8 cellular contexts compared by ENCODE assay signal in the genomic region with DNA sequence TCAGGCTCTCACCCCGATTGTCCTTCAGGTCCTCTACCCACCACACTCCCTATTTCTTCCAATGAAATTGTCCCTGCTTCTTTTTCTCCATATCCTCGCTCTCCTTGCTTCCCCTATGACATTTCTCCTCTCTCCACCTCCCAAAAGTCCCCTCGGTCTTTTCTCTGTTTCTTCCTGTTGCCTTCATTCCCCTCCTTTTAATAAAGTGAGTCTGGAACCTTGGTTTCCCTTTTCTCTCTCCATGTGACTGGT. TPM values are rescaled to one million over a fixed set of nuclear protein-coding genes. Genes with fewer than 3 reads are reported as not detected.
DNase-seq lines count a peak whose midpoint lies in the region; ATAC-seq and TF ChIP-seq lines count a peak whose summit lies in the region.

No MANE protein-coding gene starts in this region.

- H3K4me3 Mint-ChIP-seq in CD8-positive, alpha-beta T cell: peak overlapping the region; percentile 97
- H3K4me3 Mint-ChIP-seq in mesothelial cell of epicardium: peak overlapping the region; percentile 92

- H3K79me1 ChIP-seq in IMR-90 (ENCODE audit: low read depth in 1 of 2, low read length in 2 of 2): peaks cover 12 to 51% of the 10 kb centered on the region in 2 experiments

- peak overlapping the region; percentile 85 for H3K4me2 ChIP-seq in IMR-90 (ENCODE audit: low read depth, low read length)

- H2BK120ac ChIP-seq in IMR-90 (ENCODE audit: low read depth, low read length): peak overlapping the region; percentile 66

- H3K4me1 ChIP-seq in CD8-positive, alpha-beta T cell (ENCODE audit: insufficient read depth, low read length): peaks cover 21% of the 10 kb centered on the region
- H3K4me1 ChIP-seq in IMR-90 (ENCODE audit: control insufficient read depth, insufficient read depth, low read length): peaks cover 9% of the 10 kb centered on the region

- peak overlapping the region; percentile 86 for H2BK5ac ChIP-seq in IMR-90 (ENCODE audit: low read depth, low read length, poor library complexity, severe bottlenecking)

- H3K9ac ChIP-seq in IMR-90 (ENCODE audit: low read depth, low read length): peak overlapping the region; percentile 95

- POLR2A ChIA-PET in CD8-positive, alpha-beta T cell (lab: Charles Lee): no interaction called here
- POLR2A ChIA-PET in IMR-90 (lab: Charles Lee; ENCODE audit: unreplicated experiment): no interaction called here

- peak overlapping the region; percentile 99 to 100 for H4K8ac ChIP-seq in IMR-90 (ENCODE audit: low read depth in 2 of 2, low read length in 2 of 2)

- H3K18ac ChIP-seq in IMR-90 (ENCODE audit: low read depth, low read length): peak overlapping the region; percentile 90

- 8% methylated on average over 3 of the region's 3 CpGs; no CpG with 5 or more reads in 1 of the 2 experiments for WGBS in IMR-90 (ENCODE audit: extremely low coverage in 2 of 2, insufficient read length in 1 of 2), 2 experiments

- dilution Hi-C loops in IMR-90 (cut with HindIII; ENCODE audit: low sequenced_read_pairs, unreplicated experiment): no loop called here

- peak overlapping the region; percentile 95 for H2AK5ac ChIP-seq in IMR-90 (ENCODE audit: low read depth, low read length)

- H3K9me3 Mint-ChIP-seq in CD8-positive, alpha-beta T cell: no peaks in the 10 kb centered on the region
- H3K9me3 Mint-ChIP-seq in mesothelial cell of epicardium: no peaks in the 10 kb centered on the region

- peak overlapping the region; percentile 99 for H3K4ac ChIP-seq in IMR-90 (ENCODE audit: low read depth, low read length)

- peak overlapping the region; percentile 99 for H3K23ac ChIP-seq in IMR-90 (ENCODE audit: low read depth, low read length)

- TF ChIP-seq CTCF in CD8-positive, alpha-beta T cell (IDR thresholded peaks at IDR 0.05): no peak
- no peak for TF ChIP-seq CTCF in IMR-90 (conservative IDR thresholded peaks at IDR 0.05; ENCODE audit: low read depth, low read length)
- no peak for TF ChIP-seq CTCF in cardiac fibroblast (IDR thresholded peaks at IDR 0.05; ENCODE audit: low read depth, low read length)
- no peak for TF ChIP-seq CTCF in mesothelial cell of epicardium (IDR thresholded peaks at IDR 0.05; ENCODE audit: unreplicated experiment)

- H3K36me3 ChIP-seq in CD8-positive, alpha-beta T cell (ENCODE audit: insufficient read depth, low read length): peaks cover 18% of the 10 kb centered on the region
- H3K36me3 ChIP-seq in IMR-90 (ENCODE audit: control insufficient read depth, insufficient read depth, low read length): peaks cover 19% of the 10 kb centered on the region

- no peaks in the 10 kb centered on the region for H3K27me3 ChIP-seq in CD8-positive, alpha-beta T cell (ENCODE audit: insufficient read depth, low read length)
- peaks cover 9% of the 10 kb centered on the region for H3K27me3 ChIP-seq in IMR-90 (ENCODE audit: control insufficient read depth, insufficient read depth, low read length)

- H4K5ac ChIP-seq in IMR-90 (ENCODE audit: low read depth, low read length): peak overlapping the region; percentile 98

- DNase-seq in CD8-positive, alpha-beta T cell: no peak
- DNase-seq in IMR-90 (no peak), cardiac fibroblast (ENCODE audit: low read depth in 2 of 2) (peak in 1 of 2 donors; percentile 21), mesothelial cell of epicardium (ENCODE audit: low spot score in 2 of 2, unreplicated experiment in 2 of 2) (no peak), NCI-H1105 (lab: John Stamatoyannopoulos, UW) (no peak), DMS 273 (lab: John Stamatoyannopoulos, UW; ENCODE audit: unreplicated experiment) (no peak)
- DNase-seq in stimulated activated CD8-positive, alpha-beta memory T cell treated with anti-CD3 and anti-CD28 coated beads, Interleukin-4, amount 100 ng/mL, for 48 hours: no peak
- no peak for DNase-seq in stimulated activated CD4-positive, alpha-beta T cell treated with anti-CD3 and anti-CD28 coated beads, Interleukin-4, amount 100 ng/mL, for 24 hours

- ATAC-seq in CD8-positive, alpha-beta T cell: no peak
- peak; percentile 1 for ATAC-seq in IMR-90 (ENCODE audit: low read depth)

- no peak for TF ChIP-seq POLR2A in IMR-90 (IDR thresholded peaks at IDR 0.05; ENCODE audit: low read depth, low read length)

- CTCF ChIA-PET in CD8-positive, alpha-beta T cell (lab: Charles Lee): no interaction called here
- CTCF ChIA-PET in IMR-90 (lab: Yijun Ruan, JAX): no interaction called here

- intact Hi-C loops in CD8-positive, alpha-beta T cell (cut with DNase I, micrococcal nuclease): loop anchor here (1.0 to 10.0 kb wide), 6 partner anchors 57 to 1650 kb away; a partner anchor contains a TSS
- intact Hi-C loops in IMR-90 (cut with micrococcal nuclease): no loop called here

- no peak overlapping the region for H2BK20ac ChIP-seq in IMR-90 (ENCODE audit: low read depth, low read length)

- H3K14ac ChIP-seq in IMR-90 (replicated peaks; ENCODE audit: low read depth, low read length): peak overlapping the region; percentile 100

- H3K9me1 ChIP-seq in IMR-90 (ENCODE audit: insufficient read depth, low read length): peaks cover 25% of the 10 kb centered on the region

- H3K56ac ChIP-seq in IMR-90 (ENCODE audit: extremely low read depth, insufficient read depth, low read length): peak overlapping the region; percentile 90

- peak overlapping the region; percentile 99 for H3K27ac Mint-ChIP-seq in CD8-positive, alpha-beta T cell
- peak overlapping the region; percentile 100 for H3K27ac Mint-ChIP-seq in mesothelial cell of epicardium

- H3K9me3 ChIP-seq in CD8-positive, alpha-beta T cell (ENCODE audit: low read length): no peaks in the 10 kb centered on the region
- H3K9me3 ChIP-seq in IMR-90 (ENCODE audit: control insufficient read depth, insufficient read depth, low read length): no peaks in the 10 kb centered on the region

- BruUV-seq in IMR-90 (replicated peaks; lab: Mats Ljungman, UMichigan): no TSS peak

- H4K20me1 ChIP-seq in IMR-90 (ENCODE audit: insufficient read depth, low read length): peaks cover 37% of the 10 kb centered on the region

- peak overlapping the region; percentile 72 for H3K4me3 ChIP-seq in CD8-positive, alpha-beta T cell (ENCODE audit: low read depth, low read length)
- peak overlapping the region; percentile 75 for H3K4me3 ChIP-seq in IMR-90 (ENCODE audit: insufficient read depth, low read depth, low read length)
- H3K4me3 ChIP-seq in cardiac fibroblast (replicated peaks in 1 of 2; ENCODE audit: low read depth in 2 of 2, low read length in 2 of 2): peak overlapping the region; percentile 74 to 76

- in situ Hi-C loops in IMR-90 (cut with MboI; ENCODE audit: low sequenced_read_pairs): no loop called here

- peak overlapping the region; percentile 94 for H2AFZ ChIP-seq in IMR-90 (replicated peaks; ENCODE audit: low read length, poor library complexity)

- no peak overlapping the region for H2BK15ac ChIP-seq in IMR-90 (ENCODE audit: low read depth, low read length)

- peak overlapping the region; percentile 94 for H3K27ac ChIP-seq in CD8-positive, alpha-beta T cell (ENCODE audit: low read depth, low read length)
- peak overlapping the region; percentile 92 for H3K27ac ChIP-seq in IMR-90 (ENCODE audit: insufficient read depth, low read length)

- H3K27me3 Mint-ChIP-seq in CD8-positive, alpha-beta T cell (ENCODE audit: low read depth): no peaks in the 10 kb centered on the region
- peaks cover 11% of the 10 kb centered on the region for H3K27me3 Mint-ChIP-seq in mesothelial cell of epicardium (ENCODE audit: low read depth)

- H3K36me3 Mint-ChIP-seq in CD8-positive, alpha-beta T cell: peaks cover 33% of the 10 kb centered on the region
- H3K36me3 Mint-ChIP-seq in mesothelial cell of epicardium: peaks cover 7% of the 10 kb centered on the region

- peaks cover 37% of the 10 kb centered on the region for H3K4me1 Mint-ChIP-seq in CD8-positive, alpha-beta T cell (ENCODE audit: low read depth)
- peaks cover 37% of the 10 kb centered on the region for H3K4me1 Mint-ChIP-seq in mesothelial cell of epicardium

- TF ChIP-seq RAD21 in IMR-90 (IDR thresholded peaks at IDR 0.05; ENCODE audit: low read length): no peak

- peak overlapping the region; percentile 98 for H4K91ac ChIP-seq in IMR-90 (ENCODE audit: insufficient read depth, low read depth, low read length)

- peak overlapping the region; percentile 96 for H2AK9ac ChIP-seq in IMR-90 (replicated peaks; ENCODE audit: low read depth, low read length, poor library complexity)

TF ChIP-seq in IMR-90, 13 proteins besides CTCF, POLR2A, EP300 and RAD21 (continues in another document):
- TF ChIP-seq RCOR1 (IDR thresholded peaks at IDR 0.05; ENCODE audit: insufficient replicate concordance, low read length): no peak
- TF ChIP-seq MAZ (IDR thresholded peaks at IDR 0.05; ENCODE audit: borderline replicate concordance, low read depth, low read length): no peak
- no peak for TF ChIP-seq MXI1 (IDR thresholded peaks at IDR 0.05; ENCODE audit: borderline replicate concordance, low read depth, low read length)
- TF ChIP-seq, protein P1, sequence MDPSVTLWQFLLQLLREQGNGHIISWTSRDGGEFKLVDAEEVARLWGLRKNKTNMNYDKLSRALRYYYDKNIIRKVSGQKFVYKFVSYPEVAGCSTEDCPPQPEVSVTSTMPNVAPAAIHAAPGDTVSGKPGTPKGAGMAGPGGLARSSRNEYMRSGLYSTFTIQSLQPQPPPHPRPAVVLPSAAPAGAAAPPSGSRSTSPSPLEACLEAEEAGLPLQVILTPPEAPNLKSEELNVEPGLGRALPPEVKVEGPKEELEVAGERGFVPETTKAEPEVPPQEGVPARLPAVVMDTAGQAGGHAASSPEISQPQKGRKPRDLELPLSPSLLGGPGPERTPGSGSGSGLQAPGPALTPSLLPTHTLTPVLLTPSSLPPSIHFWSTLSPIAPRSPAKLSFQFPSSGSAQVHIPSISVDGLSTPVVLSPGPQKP (IDR thresholded peaks at IDR 0.05; ENCODE audit: borderline replicate concordance, low read depth, low read length): no peak
- no peak for TF ChIP-seq CEBPB (IDR thresholded peaks at IDR 0.05; ENCODE audit: low read depth, low read length)

RNA-seq across cellular contexts. Expression of a gene that starts 0.7 kb away (rescaled TPM):
- 10 to 100 TPM; 25.0 to 26.2 TPM for total RNA-seq in CD8-positive, alpha-beta T cell
- 8.1 and 10.0 TPM in 2 replicates for total RNA-seq in IMR-90 (2012; rRNA removed)
- 12.7 and 14.1 TPM in 2 replicates for polyA plus RNA-seq in IMR-90 (2012; rRNA removed)
- 4.9 and 11.7 TPM in 2 replicates for polyA plus RNA-seq in IMR-90 (2012; cell fraction: cytosol; rRNA removed)
- polyA plus RNA-seq in IMR-90 (2012; cell fraction: nucleus; rRNA removed; ENCODE audit: low replicate concordance): 4.1 and 12.6 TPM in 2 replicates
- total RNA-seq in mesothelial cell of epicardium: 20.8 to 21.9 TPM (median 21.3 TPM) in 3 replicates

RNA-seq across cellular contexts. Expression of a gene that starts 5.3 kb away (rescaled TPM):
- under 1 TPM; 0.19 to 0.50 TPM for total RNA-seq in CD8-positive, alpha-beta T cell
- total RNA-seq in IMR-90 (2012; rRNA removed) (not detected in 2 replicates), mesothelial cell of epicardium (38.3 to 39.9 TPM (median 39.2 TPM) in 3 replicates)
- polyA plus RNA-seq in IMR-90 (2012; rRNA removed): 0.07 and 0.10 TPM in 2 replicates
- polyA plus RNA-seq in IMR-90 (2012; cell fraction: cytosol; rRNA removed): 0.12 TPM in 1 of 2 replicates, not detected in the other
- polyA plus RNA-seq in IMR-90 (2012; cell fraction: nucleus; rRNA removed; ENCODE audit: low replicate concordance): 0.57 and 1.1 TPM in 2 replicates

RNA-seq across cellular contexts. Expression of a gene that starts 57.0 kb away (rescaled TPM):
- 10 to 100 TPM; 14.6 to 17.0 TPM for total RNA-seq in CD8-positive, alpha-beta T cell
- total RNA-seq in IMR-90 (2012; rRNA removed) (0.54 and 0.56 TPM in 2 replicates), mesothelial cell of epicardium (0.65 to 0.93 TPM (median 0.66 TPM) in 3 replicates)
- polyA plus RNA-seq in IMR-90 (2012; rRNA removed): 5.0 and 6.6 TPM in 2 replicates
- polyA plus RNA-seq in IMR-90 (2012; cell fraction: cytosol; rRNA removed): 1.8 and 5.3 TPM in 2 replicates
- polyA plus RNA-seq in IMR-90 (2012; cell fraction: nucleus; rRNA removed; ENCODE audit: low replicate concordance): 11.7 and 16.9 TPM in 2 replicates

Comparison
In these comparisons a context has a peak if more than half of its experiments do, and no peak if none do; other contexts are left out.
1. RNA of a gene that starts 5.3 kb away (total RNA-seq): 38.3 to 39.9 TPM in mesothelial cell of epicardium; 0.19 to 0.50 TPM in CD8-positive, alpha-beta T cell and not detected in IMR-90; every median in the first group is over 10 times any median in the second.
2. Peak in every context shown above with its lines, with median percentiles within 50 percentile points of each other: H3K4me3 ChIP-seq.